In genomic region chr9:129270903-129271431, GRCh38 we compare ENCODE assay signal across 8 cellular contexts.
DNase-seq lines count a peak whose midpoint lies in the region; ATAC-seq, FAIRE-seq and TF ChIP-seq lines count a peak whose summit lies in the region.

No MANE protein-coding gene starts in this region.

- no TSS peak for BruUV-seq in GM12878 (replicated peaks; lab: Mats Ljungman, UMichigan)
- BruUV-seq in A673 (replicated peaks; lab: Mats Ljungman, UMichigan): no TSS peak

- H3K4me2 ChIP-seq in GM12878 (ENCODE audit: control insufficient read depth, insufficient read depth): peak overlapping the region; percentile 79

- H3K9me3 ChIP-seq in GM12878 (replicated peaks; ENCODE audit: control insufficient read depth, insufficient read depth, low read length): no peaks in the 10 kb centered on the region
- no peaks in the 10 kb centered on the region for H3K9me3 ChIP-seq in uterus
- H3K9me3 ChIP-seq in A673 (ENCODE audit: low read depth, low read length, poor library complexity, severe bottlenecking): no peaks in the 10 kb centered on the region

- H3K27me3 Mint-ChIP-seq in stimulated activated naive B cell treated with anti-CD40 and anti-IgM and Interleukin-4, amounts not matched to agents 10 μg/mL and 1 μg/mL and 100 μg/mL, for 72 hours: peaks cover 36 to 40% of the 10 kb centered on the region in 2 donors

- FAIRE-seq in GM19239 (lab: Jason Lieb, UNC) (peak; percentile 95), GM12878 (lab: Jason Lieb, UNC) (peak; percentile 89)

- no peaks in the 10 kb centered on the region for H4K20me1 ChIP-seq in GM12878 (ENCODE audit: control insufficient read depth, insufficient read depth)

- intact Hi-C loops in GM12878 (cut with micrococcal nuclease; ENCODE audit: unreplicated experiment) (loop anchor here (2.0 to 5.0 kb wide), 4 partner anchors 51 to 340 kb away; no protein-coding TSS in a partner anchor), uterus (cut with DNase I; ENCODE audit: low total_unique reads) (no loop called here), A673 (cut with micrococcal nuclease; ENCODE audit: unreplicated experiment) (no loop called here)

- peak in 1 of 2 experiments; percentile 40; a peak in 1 of 4 replicates for TF ChIP-seq EP300 in GM12878 (IDR thresholded peaks at IDR 0.05; ENCODE audit: borderline replicate concordance in 1 of 2, control insufficient read depth in 1 of 2, low read depth in 2 of 2, low read length in 2 of 2)

- peaks cover 30% of the 10 kb centered on the region for H3K4me1 ChIP-seq in GM12878 (ENCODE audit: control insufficient read depth, insufficient read depth, low read length)
- H3K4me1 ChIP-seq in uterus: no peaks in the 10 kb centered on the region
- no peaks in the 10 kb centered on the region for H3K4me1 ChIP-seq in A673 (ENCODE audit: insufficient read depth, low read length, poor library complexity, severe bottlenecking)

- no peaks in the 10 kb centered on the region for H3K36me3 Mint-ChIP-seq in stimulated activated naive B cell treated with anti-CD40 and anti-IgM and Interleukin-4, amounts not matched to agents 10 μg/mL and 1 μg/mL and 100 μg/mL, for 72 hours

- TF ChIP-seq RAD21 in GM12878 (IDR thresholded peaks at IDR 0.05; ENCODE audit: insufficient read depth, low read depth, low read length): 0 out of 2 replicates have a peak, but pooled peaks have one; percentile 7

- no peaks in the 10 kb centered on the region for H3K79me2 ChIP-seq in GM12878 (ENCODE audit: control insufficient read depth, insufficient read depth, low read length)

- RAD21 ChIA-PET in GM12878 (lab: Charles Lee; ENCODE audit: unreplicated experiment): no interaction called here

- CTCF ChIA-PET in GM12878 (lab: Yijun Ruan, JAX) (interaction anchor here (0.8 kb wide), 1 partner anchor 354 kb away, joined by 3 read pairs; no protein-coding TSS in a partner anchor), A673 (lab: Charles Lee) (no interaction called here)

- H3K27ac ChIP-seq in GM12878 (ENCODE audit: control insufficient read depth, insufficient read depth) (peak overlapping the region; percentile 75), uterus (no peak overlapping the region), A673 (ENCODE audit: low read depth, low read length, poor library complexity, severe bottlenecking) (no peak overlapping the region)

- no peak for TF ChIP-seq CTCF in GM12878 (IDR thresholded peaks at IDR 0.05 in 2 of 3, conservative IDR thresholded peaks at IDR 0.05 in 1 of 3; ENCODE audit: control insufficient read depth in 2 of 3, extremely low read depth in 1 of 3, insufficient read depth in 1 of 3, low read depth in 3 of 3, low read length in 3 of 3)
- TF ChIP-seq CTCF in uterus (IDR thresholded peaks at IDR 0.05): no peak
- no peak for TF ChIP-seq CTCF in A673 (conservative IDR thresholded peaks at IDR 0.05; ENCODE audit: low read depth, low read length)

- peaks cover 27 to 33% of the 10 kb centered on the region in 2 donors for H3K4me1 Mint-ChIP-seq in stimulated activated naive B cell treated with anti-CD40 and anti-IgM and Interleukin-4, amounts not matched to agents 10 μg/mL and 1 μg/mL and 100 μg/mL, for 72 hours

- no peaks in the 10 kb centered on the region for H3K9me3 Mint-ChIP-seq in stimulated activated naive B cell treated with anti-CD40 and anti-IgM and Interleukin-4, amounts not matched to agents 10 μg/mL and 1 μg/mL and 100 μg/mL, for 72 hours

- peak; percentile 84 for DNase-seq in AG20443 (ENCODE audit: low spot score)
- no peak for DNase-seq in GM19239 (ENCODE audit: insufficient read length, low spot score)
- peak; percentile 76 for DNase-seq in GM12878 (ENCODE audit: low read depth, low spot score)
- DNase-seq in stimulated activated naive B cell treated with anti-CD40 and anti-IgM and Interleukin-4, amounts not matched to agents 10 μg/mL and 1 μg/mL and 100 μg/mL, for 72 hours: peak; percentile 59
- no peak for DNase-seq in uterus
- no peak for DNase-seq in A673 (ENCODE audit: low spot score)
- DNase-seq in iPS-NIHi7 (ENCODE audit: extremely low spot score): no peak

- H3K4me3 Mint-ChIP-seq in stimulated activated naive B cell treated with anti-CD40 and anti-IgM and Interleukin-4, amounts not matched to agents 10 μg/mL and 1 μg/mL and 100 μg/mL, for 72 hours: peak overlapping the region; percentile 63 to 64

- H3K4me3 ChIP-seq in GM12878: peak overlapping the region; percentile 18
- H3K4me3 ChIP-seq in uterus: no peak overlapping the region
- H3K4me3 ChIP-seq in A673 (ENCODE audit: low read depth, low read length, poor library complexity, severe bottlenecking): no peak overlapping the region

- in situ Hi-C loops in GM12878 (cut with MboI): no loop called here

- peak overlapping the region; percentile 54 for H3K9ac ChIP-seq in GM12878 (ENCODE audit: control insufficient read depth, insufficient read depth, low read length)

- no peak for TF ChIP-seq POLR2A in GM12878 (IDR thresholded peaks at IDR 0.05; ENCODE audit: low read depth, low read length)
- TF ChIP-seq POLR2A in uterus (IDR thresholded peaks at IDR 0.05): no peak

- H2AFZ ChIP-seq in GM12878 (ENCODE audit: control insufficient read depth, low read depth, low read length): no peak overlapping the region; the same call in 1 of the 2 replicates

- peak overlapping the region; percentile 37 for H3K27ac Mint-ChIP-seq in stimulated activated naive B cell treated with anti-CD40 and anti-IgM and Interleukin-4, amounts not matched to agents 10 μg/mL and 1 μg/mL and 100 μg/mL, for 72 hours

- H3K36me3 ChIP-seq in GM12878 (ENCODE audit: control insufficient read depth in 2 of 2, insufficient read depth in 2 of 2, low read length in 1 of 2): no peaks in the 10 kb centered on the region
- no peaks in the 10 kb centered on the region for H3K36me3 ChIP-seq in uterus
- H3K36me3 ChIP-seq in A673 (ENCODE audit: insufficient read depth, low read length, poor library complexity, severe bottlenecking): no peaks in the 10 kb centered on the region

- H3K27me3 ChIP-seq in GM12878 (replicated peaks in 1 of 2; ENCODE audit: control insufficient read depth in 2 of 2, insufficient read depth in 2 of 2, low read length in 1 of 2) (peaks cover 0 to 2% of the 10 kb centered on the region in 2 experiments; a peak in 1 of 4 replicates), uterus (no peaks in the 10 kb centered on the region), A673 (replicated peaks; ENCODE audit: insufficient read depth, low read depth, low read length, poor library complexity) (no peaks in the 10 kb centered on the region)

- POLR2A ChIA-PET in GM12878 (lab: Charles Lee): no interaction called here
- POLR2A ChIA-PET in A673 (lab: Charles Lee; ENCODE audit: low non-redundant PET): no interaction called here

- ATAC-seq in HG03469 (IDR thresholded peaks at IDR 0.05; ENCODE audit: unreplicated experiment) (peak; percentile 42), GM12878 (peak; percentile 83)
- ATAC-seq in stimulated activated naive B cell treated with anti-CD40 and anti-IgM and Interleukin-4, amounts not matched to agents 10 μg/mL and 1 μg/mL and 100 μg/mL, for 72 hours (replicated peaks): peak; percentile 71 to 76

- WGBS in GM12878 (ENCODE audit: insufficient coverage, insufficient replicate concordance, low lambda C conversion rate, missing lambda C conversion rate): 0% methylated on average over 11 of the region's 11 CpGs

- SMC1A ChIA-PET in GM12878 (lab: Charles Lee; ENCODE audit: uncharacterized antibody, unreplicated experiment): interaction anchor here (0.6 kb wide), 1 partner anchor 280 kb away, joined by 3 read pairs; no protein-coding TSS in a partner anchor

TF ChIP-seq in GM12878, 131 proteins besides CTCF, POLR2A, EP300 and RAD21 (continues in another document):
- 0 out of 2 replicates have a peak, but pooled peaks have one; percentile 26 for TF ChIP-seq TCF12 (IDR thresholded peaks at IDR 0.05; ENCODE audit: low read depth, low read length)
- TF ChIP-seq ZBED1 (IDR thresholded peaks at IDR 0.05; ENCODE audit: borderline replicate concordance): no peak
- TF ChIP-seq ZNF217 (IDR thresholded peaks at IDR 0.05): 0 out of 2 replicates have a peak, but pooled peaks have one; percentile 20
- TF ChIP-seq CUX1 (IDR thresholded peaks at IDR 0.05; ENCODE audit: insufficient replicate concordance, low read depth, low read length): no peak
- TF ChIP-seq HCFC1 (IDR thresholded peaks at IDR 0.05; ENCODE audit: low read length): no peak

Comparison
In these comparisons a context has a peak if more than half of its experiments do, and no peak if none do; other contexts are left out.
1. DNase-seq: peak in AG20443 (single experiment), GM12878 (single experiment) and stimulated activated naive B cell treated with anti-CD40 and anti-IgM and Interleukin-4, amounts not matched to agents 10 μg/mL and 1 μg/mL and 100 μg/mL, for 72 hours (single experiment); none in GM19239 (single experiment), uterus (0 of 2), A673 (single experiment) and iPS-NIHi7 (single experiment).
2. Peak in every context shown above with its lines, with median percentiles within 50 percentile points of each other: ATAC-seq.